ENCODE assay signal across 1 cellular context in genomic region chr4:15656038-15656470, GRCh38.
TF ChIP-seq lines count a peak whose summit lies in the region.

No MANE protein-coding gene starts in this region.

TF ChIP-seq in H1, 55 proteins besides CTCF, POLR2A, EP300 and RAD21 (continued from another document):
- TF ChIP-seq RFX5 (IDR thresholded peaks at IDR 0.05; ENCODE audit: borderline replicate concordance, low read depth, low read length) (no peak), SP1 (IDR thresholded peaks at IDR 0.05; ENCODE audit: low read depth, low read length) (0 out of 2 replicates have a peak, but pooled peaks have one; percentile 22), YY1 (IDR thresholded peaks at IDR 0.05; ENCODE audit: low read depth, low read length) (peak; percentile 93), E2F6 (IDR thresholded peaks at IDR 0.05) (peak; percentile 80), MAX (IDR thresholded peaks at IDR 0.05) (no peak; the same call in 1 of the 2 replicates), KDM5A (IDR thresholded peaks at IDR 0.05; ENCODE audit: low read length) (no peak), TBP (IDR thresholded peaks at IDR 0.05; ENCODE audit: low read depth, low read length) (0 out of 2 replicates have a peak, but pooled peaks have one; percentile 17), TAF1 (IDR thresholded peaks at IDR 0.05; ENCODE audit: low read depth, low read length) (0 out of 2 replicates have a peak, but pooled peaks have one; percentile 5), POLR2AphosphoS5 (IDR thresholded peaks at IDR 0.05; ENCODE audit: low read depth, low read length) (peak; percentile 9; the same call in 1 of the 2 replicates), BCL11A (IDR thresholded peaks at IDR 0.05; ENCODE audit: low read depth in 2 of 2, low read length in 2 of 2) (no peak), SRF (IDR thresholded peaks at IDR 0.05; ENCODE audit: low read depth, low read length) (no peak)
